Comparison of ENCODE assay signal across 8 cellular contexts in the genomic region with DNA sequence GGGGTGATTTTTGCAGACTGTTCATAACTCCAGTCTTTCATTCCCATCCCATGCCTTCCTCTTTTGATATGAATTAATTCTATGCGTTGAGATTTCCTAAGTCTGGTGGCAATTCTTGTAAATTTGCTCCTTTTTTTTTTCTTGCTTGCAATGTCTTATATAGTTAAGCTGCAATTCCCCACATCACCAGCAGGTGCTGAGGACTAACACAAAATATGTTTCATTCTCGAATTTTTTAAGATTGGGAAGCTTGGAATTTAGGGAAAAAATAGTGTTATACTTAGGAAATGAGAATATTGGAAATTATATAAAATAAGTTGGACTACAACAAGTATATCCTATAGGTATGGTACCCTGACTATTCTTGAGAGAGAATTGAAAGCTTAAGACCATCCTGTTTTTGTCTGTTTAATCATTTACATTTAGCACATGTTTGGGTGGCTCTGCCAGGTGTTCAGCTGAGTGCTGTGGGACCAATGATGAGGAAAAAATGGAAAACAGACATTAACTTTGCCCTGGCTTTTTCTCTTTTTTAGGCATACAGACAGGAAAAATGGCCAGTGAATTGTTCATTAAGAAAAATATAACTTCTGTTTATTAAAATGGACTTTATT. TPM values are rescaled to one million over a fixed set of nuclear protein-coding genes. Genes with fewer than 3 reads are reported as not detected.
DNase-seq lines count a peak whose midpoint lies in the region; ATAC-seq and TF ChIP-seq lines count a peak whose summit lies in the region.

No MANE protein-coding gene starts in this region.

- H3K36me3 ChIP-seq in cardiac muscle cell (no peaks in the 10 kb centered on the region), thoracic aorta (no peaks in the 10 kb centered on the region)

- H3K9me3 ChIP-seq in cardiac muscle cell (ENCODE audit: low read depth) (no peaks in the 10 kb centered on the region), right cardiac atrium (ENCODE audit: control insufficient read depth, low read length) (no peaks in the 10 kb centered on the region), thoracic aorta (no peaks in the 10 kb centered on the region)

- 23% methylated on average over 2 of the region's 2 CpGs for WGBS in right cardiac atrium

- DNase-seq in cardiac muscle cell (ENCODE audit: low read depth in 1 of 2, low spot score in 1 of 2) (peak in 1 of 2 donors; percentile 50), right cardiac atrium (no peak), NCI-H1105 treated with DMSO at 0.1 percent for 48 hours (lab: John Stamatoyannopoulos, UW) (peak; percentile 39), epithelial cell of esophagus (ENCODE audit: low read depth) (peak; percentile 31), thoracic aorta (ENCODE audit: low spot score) (no peak), HK-2 (ENCODE audit: unreplicated experiment) (no peak), NCI-H128 (lab: John Stamatoyannopoulos, UW; ENCODE audit: unreplicated experiment) (no peak)

- intact Hi-C loops in right cardiac atrium (cut with DNase I) = no loop called here

- H3K27ac ChIP-seq in cardiac muscle cell = no peak overlapping the region
- H3K27ac ChIP-seq in right cardiac atrium (ENCODE audit: low read length) = no peak overlapping the region
- H3K27ac ChIP-seq in thoracic aorta = no peak overlapping the region

- TF ChIP-seq CTCF in cardiac muscle cell (IDR thresholded peaks at IDR 0.05; ENCODE audit: low read depth, low read length) (peak; percentile 67), epithelial cell of esophagus (IDR thresholded peaks at IDR 0.05; ENCODE audit: insufficient read depth, low read depth, low read length, missing control alignments) (peak; percentile 61), thoracic aorta (IDR thresholded peaks at IDR 0.05) (peak; percentile 37)

- ATAC-seq in right cardiac atrium = no peak
- ATAC-seq in thoracic aorta (ENCODE audit: insufficient number of reproducible peaks, low FRiP score, low read depth) = no peak
- ATAC-seq in GM21737 (IDR thresholded peaks at IDR 0.05; ENCODE audit: unreplicated experiment) = no peak

- H3K27me3 ChIP-seq in cardiac muscle cell (no peaks in the 10 kb centered on the region), right cardiac atrium (ENCODE audit: control insufficient read depth, insufficient read depth) (no peaks in the 10 kb centered on the region), thoracic aorta (replicated peaks; ENCODE audit: insufficient read depth) (no peaks in the 10 kb centered on the region)

- H3K4me3 ChIP-seq in cardiac muscle cell (no peak overlapping the region), right cardiac atrium (ENCODE audit: low read length) (no peak overlapping the region), epithelial cell of esophagus (ENCODE audit: low read length) (no peak overlapping the region), thoracic aorta (no peak overlapping the region)

- H3K4me1 ChIP-seq in cardiac muscle cell (ENCODE audit: low read depth) (no peaks in the 10 kb centered on the region), right cardiac atrium (ENCODE audit: control insufficient read depth, insufficient read depth, low read length) (no peaks in the 10 kb centered on the region), thoracic aorta (ENCODE audit: control insufficient read depth in 1 of 2, low read depth in 2 of 2) (no peaks in the 10 kb centered on the region)

RNA-seq across cellular contexts. Expression of gene AFF2, which starts 30.2 kb away (rescaled TPM):
- total RNA-seq in cardiac muscle cell (6.4 and 8.3 TPM in 2 replicates), right cardiac atrium (1 to 10 TPM; 1.3 to 3.1 (median 2.5) TPM), thoracic aorta (10 to 100 TPM in 1 of 2 donors, 1 to 10 TPM in 1; 7.4 to 16.6 TPM)
- polyA plus RNA-seq in cardiac muscle cell (4.4 and 5.4 TPM in 2 replicates), right cardiac atrium (1.00 TPM)

Comparison
In these comparisons a context has a peak if more than half of its experiments do, and no peak if none do; other contexts are left out.
1. DNase-seq: peak in NCI-H1105 treated with DMSO at 0.1 percent for 48 hours (single experiment) and epithelial cell of esophagus (single experiment); none in right cardiac atrium (0 of 3), thoracic aorta (single experiment), HK-2 (single experiment) and NCI-H128 (single experiment).
2. Peak in every context shown above with its lines, with median percentiles within 50 percentile points of each other: CTCF ChIP-seq.